1 cellular context compared by ENCODE assay signal in the genomic region with DNA sequence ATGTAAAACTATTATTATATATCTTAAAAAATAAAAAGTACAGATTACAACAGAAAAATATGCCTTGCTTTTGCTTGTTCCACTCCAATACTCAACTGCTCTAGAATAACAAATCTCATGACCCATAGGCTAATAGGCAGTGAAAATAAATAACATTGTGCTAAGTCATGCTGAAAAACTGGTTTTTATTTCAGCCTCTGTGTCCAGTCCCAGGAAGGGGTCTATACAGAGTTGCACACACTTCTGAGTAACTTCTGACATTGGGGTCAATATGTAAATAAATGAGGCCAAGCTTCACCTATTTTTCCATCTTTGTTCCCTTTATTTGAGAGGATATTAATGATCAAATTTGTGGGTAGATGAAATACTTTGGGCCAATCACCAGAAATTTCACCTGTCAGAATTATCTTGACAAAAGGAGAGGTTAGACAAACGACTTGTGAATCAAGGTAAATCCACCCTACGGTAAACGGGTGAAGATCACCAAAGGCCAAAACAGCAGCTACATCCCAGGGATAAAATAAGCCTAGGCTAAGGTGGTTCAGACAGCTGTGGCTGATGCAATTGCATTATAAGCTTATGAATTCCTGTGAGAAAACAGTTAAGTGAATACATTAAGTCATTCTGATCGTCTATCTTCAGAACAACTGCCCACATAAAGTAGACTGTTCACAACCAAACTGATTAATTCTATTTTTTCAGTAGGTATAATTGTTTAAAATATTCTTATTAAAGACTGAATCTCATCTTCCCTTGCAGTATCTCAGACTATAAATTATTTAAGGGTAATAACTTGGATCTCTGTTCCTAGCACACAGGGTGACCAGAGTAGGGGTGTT.
TF ChIP-seq lines count a peak whose summit lies in the region.

No MANE protein-coding gene starts in this region.

TF ChIP-seq in K562, 482 proteins besides CTCF, POLR2A, EP300 and RAD21 (continued from another document):
- TF ChIP-seq MEIS2 (IDR thresholded peaks at IDR 0.05; ENCODE audit: partially characterized antibody) (peak; percentile 2), ETV1 (tag; conservative IDR thresholded peaks at IDR 0.05; ENCODE audit: low read depth) (peak; percentile 64), BACH1 (tag; IDR thresholded peaks at IDR 0.05) (peak; percentile 79), ZKSCAN3 (CRISPR knock-in tag; IDR thresholded peaks at IDR 0.05) (no peak), NCOR1 (IDR thresholded peaks at IDR 0.05) (no peak), SMAD4 (CRISPR knock-in tag; conservative IDR thresholded peaks at IDR 0.05) (0 out of 2 replicates have a peak, but pooled peaks have one; percentile 40)
- TF ChIP-seq, protein P1, sequence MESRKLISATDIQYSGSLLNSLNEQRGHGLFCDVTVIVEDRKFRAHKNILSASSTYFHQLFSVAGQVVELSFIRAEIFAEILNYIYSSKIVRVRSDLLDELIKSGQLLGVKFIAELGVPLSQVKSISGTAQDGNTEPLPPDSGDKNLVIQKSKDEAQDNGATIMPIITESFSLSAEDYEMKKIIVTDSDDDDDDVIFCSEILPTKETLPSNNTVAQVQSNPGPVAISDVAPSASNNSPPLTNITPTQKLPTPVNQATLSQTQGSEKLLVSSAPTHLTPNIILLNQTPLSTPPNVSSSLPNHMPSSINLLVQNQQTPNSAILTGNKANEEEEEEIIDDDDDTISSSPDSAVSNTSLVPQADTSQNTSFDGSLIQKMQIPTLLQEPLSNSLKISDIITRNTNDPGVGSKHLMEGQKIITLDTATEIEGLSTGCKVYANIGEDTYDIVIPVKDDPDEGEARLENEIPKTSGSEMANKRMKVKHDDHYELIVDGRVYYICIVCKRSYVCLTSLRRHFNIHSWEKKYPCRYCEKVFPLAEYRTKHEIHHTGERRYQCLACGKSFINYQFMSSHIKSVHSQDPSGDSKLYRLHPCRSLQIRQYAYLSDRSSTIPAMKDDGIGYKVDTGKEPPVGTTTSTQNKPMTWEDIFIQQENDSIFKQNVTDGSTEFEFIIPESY (CRISPR knock-in tag; IDR thresholded peaks at IDR 0.05), result no peak
- TF ChIP-seq, protein P2, sequence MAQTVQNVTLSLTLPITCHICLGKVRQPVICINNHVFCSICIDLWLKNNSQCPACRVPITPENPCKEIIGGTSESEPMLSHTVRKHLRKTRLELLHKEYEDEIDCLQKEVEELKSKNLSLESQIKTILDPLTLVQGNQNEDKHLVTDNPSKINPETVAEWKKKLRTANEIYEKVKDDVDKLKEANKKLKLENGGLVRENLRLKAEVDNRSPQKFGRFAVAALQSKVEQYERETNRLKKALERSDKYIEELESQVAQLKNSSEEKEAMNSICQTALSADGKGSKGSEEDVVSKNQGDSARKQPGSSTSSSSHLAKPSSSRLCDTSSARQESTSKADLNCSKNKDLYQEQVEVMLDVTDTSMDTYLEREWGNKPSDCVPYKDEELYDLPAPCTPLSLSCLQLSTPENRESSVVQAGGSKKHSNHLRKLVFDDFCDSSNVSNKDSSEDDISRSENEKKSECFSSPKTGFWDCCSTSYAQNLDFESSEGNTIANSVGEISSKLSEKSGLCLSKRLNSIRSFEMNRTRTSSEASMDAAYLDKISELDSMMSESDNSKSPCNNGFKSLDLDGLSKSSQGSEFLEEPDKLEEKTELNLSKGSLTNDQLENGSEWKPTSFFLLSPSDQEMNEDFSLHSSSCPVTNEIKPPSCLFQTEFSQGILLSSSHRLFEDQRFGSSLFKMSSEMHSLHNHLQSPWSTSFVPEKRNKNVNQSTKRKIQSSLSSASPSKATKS (CRISPR knock-in tag; IDR thresholded peaks at IDR 0.05), result no peak
TF ChIP-seq in K562: peak in this region for 52.
